Comparison of ENCODE assay signal across 17 cellular contexts in genomic region chr15:86526938-86527735, GRCh38.
"Had no signal": no experiment of that assay in that cellular context is flagged by ENCODE, and none has a peak within 500 bp of the region (broad histone marks: within the 10 kb centered on the region; RNA-seq: fewer than 3 reads in every experiment).

No MANE protein-coding gene starts in this region.

- H3K36me3 ChIP-seq: adrenal gland, cardiac muscle cell, gastroesophageal sphincter, left lung, ovary, stomach, thoracic aorta, WERI-Rb-1 had no signal

- H3K4me1 Mint-ChIP-seq: activated CD4-positive, alpha-beta memory T cell treated with anti-CD3 and anti-CD28 coated beads, Interleukin-2, amount 10 ng/mL, durations not matched to agents 7 days and 5 days had no signal

- H3K27me3 Mint-ChIP-seq: activated CD4-positive, alpha-beta memory T cell treated with anti-CD3 and anti-CD28 coated beads, Interleukin-2, amount 10 ng/mL, durations not matched to agents 7 days and 5 days had no signal

- H3K4me1 ChIP-seq: adrenal gland, gastroesophageal sphincter, left lung, stomach had no signal

- H3K27ac ChIP-seq: adrenal gland, cardiac muscle cell, gastroesophageal sphincter, left lung, ovary, stomach, thoracic aorta, WERI-Rb-1 had no signal

- H3K4me3 Mint-ChIP-seq: activated CD4-positive, alpha-beta memory T cell treated with anti-CD3 and anti-CD28 coated beads, Interleukin-2, amount 10 ng/mL, durations not matched to agents 7 days and 5 days; activated T-cell treated with anti-CD3 and anti-CD28 coated beads, Interleukin-2, amount 50 U/mL, for 4 hours had no signal

- H3K9me3 Mint-ChIP-seq: activated CD4-positive, alpha-beta memory T cell treated with anti-CD3 and anti-CD28 coated beads, Interleukin-2, amount 10 ng/mL, durations not matched to agents 7 days and 5 days; activated T-cell treated with anti-CD3 and anti-CD28 coated beads, Interleukin-2, amount 50 U/mL, for 4 hours had no signal

- H3K27ac Mint-ChIP-seq: activated CD4-positive, alpha-beta memory T cell treated with anti-CD3 and anti-CD28 coated beads, Interleukin-2, amount 10 ng/mL, durations not matched to agents 7 days and 5 days had no signal

- H3K9me3 ChIP-seq: adrenal gland, left lung, ovary, thoracic aorta had no signal

- H3K27me3 ChIP-seq: adrenal gland, cardiac muscle cell, gastroesophageal sphincter, left lung, ovary, stomach had no signal

- H3K4me3 ChIP-seq: adrenal gland, cardiac muscle cell, gastroesophageal sphincter, left lung, ovary, stomach, thoracic aorta had no signal

- DNase-seq: activated CD4-positive, alpha-beta memory T cell treated with anti-CD3 and anti-CD28 coated beads, Interleukin-2, amount 10 ng/mL, durations not matched to agents 7 days and 5 days; activated CD4-positive, alpha-beta T cell treated with anti-CD3 and anti-CD28 coated beads for 4 hours; activated effector memory CD4-positive, alpha-beta T cell treated with Interleukin-2 at 50 U/mL for 16 hours; activated naive CD4-positive, alpha-beta T cell treated with anti-CD3 and anti-CD28 coated beads, Interleukin-2, amount 50 U/mL, for 16 hours; activated T-cell treated with anti-CD3 and anti-CD28 coated beads, Interleukin-2, amount 50 U/mL, for 4 hours; adrenal gland; erythroblast; left lung; mammary epithelial cell; ovary; stimulated activated CD4-positive, alpha-beta T cell treated with anti-CD3 and anti-CD28 coated beads, Interleukin-12 subunit alpha, Interleukin-12 subunit beta, amount 100 ng/mL, for 4 hours; stimulated activated CD4-positive, alpha-beta T cell treated with anti-CD3 and anti-CD28 coated beads, Interleukin-2, amount 100 ng/mL, for 24 hours; stomach; WERI-Rb-1 had no signal
